In genomic region chr15:48877630-48878595, GRCh38 we compare ENCODE assay signal across 1 cellular context.
TF ChIP-seq lines count a peak whose summit lies in the region.

EID1 (plus strand) TSS chr15:48878134; CDS start chr15:48878177, 43 bp downstream.

TF ChIP-seq in H1, 55 proteins besides CTCF, POLR2A, EP300 and RAD21 (continued from another document):
- TF ChIP-seq BRCA1 (IDR thresholded peaks at IDR 0.05; ENCODE audit: low read depth, low read length) (no peak), SUZ12 (IDR thresholded peaks at IDR 0.05; ENCODE audit: low read length) (no peak), RXRA (IDR thresholded peaks at IDR 0.05; ENCODE audit: insufficient read depth, low read depth, low read length) (no peak), POLR2AphosphoS5 (IDR thresholded peaks at IDR 0.05; ENCODE audit: low read depth, low read length) (peak; percentile 85), CBX8 (IDR thresholded peaks at IDR 0.05; ENCODE audit: borderline replicate concordance, low read depth, low read length) (no peak), RBBP5 (IDR thresholded peaks at IDR 0.05; ENCODE audit: borderline replicate concordance, low read depth, low read length) (peak; percentile 57; the same call in 1 of the 2 replicates), EZH2 (IDR thresholded peaks at IDR 0.05; ENCODE audit: low read depth, low read length, severe bottlenecking) (no peak), PHF8 (conservative IDR thresholded peaks at IDR 0.05; ENCODE audit: low read depth, low read length) (peak; percentile 86), ZNF274 (IDR thresholded peaks at IDR 0.05; ENCODE audit: borderline replicate concordance, extremely low read depth, low read length) (no peak), ASH2L (IDR thresholded peaks at IDR 0.05; ENCODE audit: low read length) (peak; percentile 95), SP1 (IDR thresholded peaks at IDR 0.05; ENCODE audit: low read depth, low read length) (no peak), RFX5 (IDR thresholded peaks at IDR 0.05; ENCODE audit: borderline replicate concordance, low read depth, low read length) (peak; percentile 5; the same call in 1 of the 2 replicates), USF2 (IDR thresholded peaks at IDR 0.05; ENCODE audit: low read length) (no peak), KDM5A (IDR thresholded peaks at IDR 0.05; ENCODE audit: low read length) (no peak), TBP (IDR thresholded peaks at IDR 0.05; ENCODE audit: low read depth, low read length) (peak; percentile 67), RNF2 (IDR thresholded peaks at IDR 0.05; ENCODE audit: borderline replicate concordance, low read depth, low read length, missing control alignments, poor library complexity, severe bottlenecking) (no peak), EGR1 (IDR thresholded peaks at IDR 0.05; ENCODE audit: borderline replicate concordance, low read depth, low read length) (no peak), SIRT6 (IDR thresholded peaks at IDR 0.05; ENCODE audit: low read length) (no peak), BACH1 (IDR thresholded peaks at IDR 0.05; ENCODE audit: low read length) (no peak), CTBP2 (IDR thresholded peaks at IDR 0.05; ENCODE audit: borderline replicate concordance, insufficient read depth, insufficient read length, low read length) (no peak), CBX5 (IDR thresholded peaks at IDR 0.05; ENCODE audit: low read depth, low read length) (no peak), SIN3A (conservative IDR thresholded peaks at IDR 0.05 in 1 of 2, IDR thresholded peaks at IDR 0.05 in 1 of 2; ENCODE audit: low read depth in 1 of 2, low read length in 2 of 2) (peak in 1 of 2 experiments; percentile 66; a peak in 2 of 4 replicates), E2F6 (IDR thresholded peaks at IDR 0.05) (peak; percentile 76), TCF12 (IDR thresholded peaks at IDR 0.05; ENCODE audit: low read depth, low read length) (no peak), TEAD4 (IDR thresholded peaks at IDR 0.05; ENCODE audit: low read depth, low read length) (0 out of 2 replicates have a peak, but pooled peaks have one; percentile 40), TAF7 (optimal IDR thresholded peaks at IDR 0.05; ENCODE audit: borderline replicate concordance, low read depth, low read length) (peak; percentile 35), MAFK (IDR thresholded peaks at IDR 0.05; ENCODE audit: low read depth, low read length) (no peak), SP4 (IDR thresholded peaks at IDR 0.05; ENCODE audit: low read length) (peak; percentile 64; the same call in 1 of the 2 replicates), MAX (IDR thresholded peaks at IDR 0.05) (peak; percentile 83), CREB1 (IDR thresholded peaks at IDR 0.05) (peak; percentile 91), KDM1A (IDR thresholded peaks at IDR 0.05; ENCODE audit: borderline replicate concordance, low read length) (peak; percentile 83; the same call in 1 of the 2 replicates), CHD7 (IDR thresholded peaks at IDR 0.05; ENCODE audit: insufficient replicate concordance, low read length) (no peak), HDAC6 (IDR thresholded peaks at IDR 0.05; ENCODE audit: low read depth, low read length) (no peak), GTF2F1 (IDR thresholded peaks at IDR 0.05; ENCODE audit: borderline replicate concordance, low read depth, low read length) (0 out of 2 replicates have a peak, but pooled peaks have one; percentile 30), HDAC2 (IDR thresholded peaks at IDR 0.05; ENCODE audit: borderline replicate concordance in 1 of 2, low read depth in 2 of 2, low read length in 2 of 2) (peak in 1 of 2 experiments; percentile 84; a peak in 1 of 4 replicates), NRF1 (IDR thresholded peaks at IDR 0.05; ENCODE audit: low read depth, low read length) (peak; percentile 95), JUND (IDR thresholded peaks at IDR 0.05; ENCODE audit: low read length) (peak; percentile 44; the same call in 1 of the 2 replicates), BCL11A (IDR thresholded peaks at IDR 0.05; ENCODE audit: low read depth in 2 of 2, low read length in 2 of 2) (no peak)
